8 cellular contexts compared by ENCODE assay signal in genomic region chr2:62306751-62307468, GRCh38.
DNase-seq lines count a peak whose midpoint lies in the region; ATAC-seq and TF ChIP-seq lines count a peak whose summit lies in the region.

No MANE protein-coding gene starts in this region.

- H3K9me3 Mint-ChIP-seq in activated CD4-positive, alpha-beta T cell treated with anti-CD3 and anti-CD28 coated beads, Interleukin-2, amount 10 ng/mL, durations not matched to agents 24 days and 14 days, result no peaks in the 10 kb centered on the region

- H3K27me3 ChIP-seq in Panc1 (ENCODE audit: control insufficient read depth, insufficient read depth, low read length), result no peaks in the 10 kb centered on the region
- H3K27me3 ChIP-seq in brain microvascular endothelial cell (replicated peaks), result no peaks in the 10 kb centered on the region
- H3K27me3 ChIP-seq in neutrophil, result no peaks in the 10 kb centered on the region
- H3K27me3 ChIP-seq in BE2C, result no peaks in the 10 kb centered on the region

- H3K36me3 Mint-ChIP-seq in activated CD4-positive, alpha-beta T cell treated with anti-CD3 and anti-CD28 coated beads, Interleukin-2, amount 10 ng/mL, durations not matched to agents 24 days and 14 days (ENCODE audit: low read depth), result peaks cover 3% of the 10 kb centered on the region

- peaks cover 71% of the 10 kb centered on the region for H3K4me1 Mint-ChIP-seq in activated CD4-positive, alpha-beta T cell treated with anti-CD3 and anti-CD28 coated beads, Interleukin-2, amount 10 ng/mL, durations not matched to agents 24 days and 14 days

- CTCF ChIA-PET in Panc1 (lab: Charles Lee), result no interaction called here

- peak; percentile 82 for DNase-seq in activated CD4-positive, alpha-beta T cell treated with anti-CD3 and anti-CD28 coated beads, Interleukin-2, amount 10 ng/mL, durations not matched to agents 24 days and 14 days
- no peak for DNase-seq in activated CD4-positive, alpha-beta T cell treated with anti-CD3 and anti-CD28 coated beads, Interleukin-2, amount 50 U/mL, for 1 hour
- DNase-seq in Panc1 (ENCODE audit: low read depth, low spot score) (no peak), brain microvascular endothelial cell (peak; percentile 34), BE2C (no peak)

- H3K4me3 ChIP-seq in Panc1 (ENCODE audit: low read depth in 2 of 2, low read length in 2 of 2), result no peak overlapping the region
- H3K4me3 ChIP-seq in brain microvascular endothelial cell (ENCODE audit: low read depth, low read length), result no peak overlapping the region
- H3K4me3 ChIP-seq in neutrophil (ENCODE audit: low read depth in 1 of 2, low read length in 1 of 2), result no peak overlapping the region
- H3K4me3 ChIP-seq in BE2C (ENCODE audit: low read depth, low read length), result no peak overlapping the region

- H3K9me3 ChIP-seq in Panc1 (ENCODE audit: control insufficient read depth, insufficient read depth, low read depth, low read length) (no peaks in the 10 kb centered on the region), neutrophil (no peaks in the 10 kb centered on the region), BE2C (no peaks in the 10 kb centered on the region)

- TF ChIP-seq CTCF in Panc1 (IDR thresholded peaks at IDR 0.05) (no peak), brain microvascular endothelial cell (IDR thresholded peaks at IDR 0.05; ENCODE audit: low read depth, low read length, missing control alignments) (no peak), neutrophil (IDR thresholded peaks at IDR 0.05) (no peak), BE2C (IDR thresholded peaks at IDR 0.05; ENCODE audit: low read depth, low read length) (no peak)

- no TSS peak for BruUV-seq in Panc1 (replicated peaks; lab: Mats Ljungman, UMichigan)

- H3K4me3 Mint-ChIP-seq in activated CD4-positive, alpha-beta T cell treated with anti-CD3 and anti-CD28 coated beads, Interleukin-2, amount 10 ng/mL, durations not matched to agents 24 days and 14 days, result peak overlapping the region; percentile 60

- POLR2A ChIA-PET in Panc1 (lab: Charles Lee), result no interaction called here

- H3K36me3 ChIP-seq in Panc1 (ENCODE audit: control insufficient read depth, insufficient read depth, low read length), result no peaks in the 10 kb centered on the region
- H3K36me3 ChIP-seq in brain microvascular endothelial cell (replicated peaks), result no peaks in the 10 kb centered on the region
- no peaks in the 10 kb centered on the region for H3K36me3 ChIP-seq in neutrophil
- H3K36me3 ChIP-seq in BE2C, result no peaks in the 10 kb centered on the region

- peaks cover 7% of the 10 kb centered on the region; the same call in 1 of the 2 replicates for H3K4me1 ChIP-seq in Panc1 (ENCODE audit: control insufficient read depth, insufficient read depth, low read length)
- H3K4me1 ChIP-seq in neutrophil (ENCODE audit: control insufficient read depth in 1 of 2, insufficient read depth in 1 of 2, low read depth in 1 of 2, low read length in 1 of 2), result peaks cover 71 to 73% of the 10 kb centered on the region in 2 experiments
- peaks cover 29% of the 10 kb centered on the region for H3K4me1 ChIP-seq in BE2C

- H3K27me3 Mint-ChIP-seq in activated CD4-positive, alpha-beta T cell treated with anti-CD3 and anti-CD28 coated beads, Interleukin-2, amount 10 ng/mL, durations not matched to agents 24 days and 14 days, result peaks cover 1% of the 10 kb centered on the region

- ATAC-seq in HG03354 (IDR thresholded peaks at IDR 0.05; ENCODE audit: poor library complexity, severe bottlenecking, unreplicated experiment), result peak; percentile 44
- ATAC-seq in Panc1, result peak; percentile 53
- ATAC-seq in GM21528 (IDR thresholded peaks at IDR 0.05; ENCODE audit: low FRiP score, unreplicated experiment), result no peak

- peak overlapping the region; percentile 94 for H3K27ac Mint-ChIP-seq in activated CD4-positive, alpha-beta T cell treated with anti-CD3 and anti-CD28 coated beads, Interleukin-2, amount 10 ng/mL, durations not matched to agents 24 days and 14 days

- H3K27ac ChIP-seq in Panc1 (ENCODE audit: low read length), result no peak overlapping the region
- H3K27ac ChIP-seq in brain microvascular endothelial cell, result no peak overlapping the region
- H3K27ac ChIP-seq in neutrophil, result peak overlapping the region; percentile 96

- intact Hi-C loops in activated CD4-positive, alpha-beta T cell treated with anti-CD3 and anti-CD28 coated beads, Interleukin-2, amount 10 ng/mL, durations not matched to agents 24 days and 14 days (cut with micrococcal nuclease), result loop anchor here (1.0 to 10.0 kb wide), 5 partner anchors 110 to 1292 kb away; partner anchors contain the start of genes COMMD1, EHBP1, PEX13 and PUS10
- intact Hi-C loops in Panc1 (cut with micrococcal nuclease; ENCODE audit: unreplicated experiment), result no loop called here

- in situ Hi-C loops in Panc1 (cut with HindIII; ENCODE audit: low pct_unique_long_range_greater_than_20kb, low sequenced_read_pairs) (no loop called here), brain microvascular endothelial cell (cut with HindIII; ENCODE audit: low pct_ligation_motif_present, low sequenced_read_pairs) (no loop called here)

Comparison
In these comparisons a context has a peak if more than half of its experiments do, and no peak if none do; other contexts are left out.
1. DNase-seq: peak in activated CD4-positive, alpha-beta T cell treated with anti-CD3 and anti-CD28 coated beads, Interleukin-2, amount 10 ng/mL, durations not matched to agents 24 days and 14 days (single experiment) and brain microvascular endothelial cell (single experiment); none in activated CD4-positive, alpha-beta T cell treated with anti-CD3 and anti-CD28 coated beads, Interleukin-2, amount 50 U/mL, for 1 hour (single experiment), Panc1 (single experiment) and BE2C (single experiment).